Comparison of ENCODE assay signal across 18 cellular contexts in genomic region chr21:22855581-22855980, GRCh38.
"Had no signal": no experiment of that assay in that cellular context is flagged by ENCODE, and none has a peak within 500 bp of the region (broad histone marks: within the 10 kb centered on the region; RNA-seq: fewer than 3 reads in every experiment).

No MANE protein-coding gene starts in this region.

- H3K4me1 ChIP-seq: body of pancreas, colonic mucosa, esophagus muscularis mucosa, spleen, upper lobe of right lung had no signal

- H3K4me3 ChIP-seq: body of pancreas, colonic mucosa, esophagus muscularis mucosa, lung, spleen, upper lobe of right lung had no signal

- FAIRE-seq: islet of Langerhans had no signal

- ATAC-seq: activated CD8-positive, alpha-beta T cell treated with anti-CD3 and anti-CD28 coated beads for 36 hours; activated T-helper 17 cell treated with anti-CD3 and anti-CD28 coated beads, Interleukin-2, amount 50 U/mL, for 72 hours; body of pancreas; stimulated activated naive B cell treated with anti-CD40 and anti-IgM and Interleukin-4, amounts not matched to agents 10 μg/mL and 1 μg/mL and 100 μg/mL, for 72 hours; T-cell; upper lobe of right lung had no signal

- DNase-seq: activated CD4-positive, alpha-beta T cell treated with anti-CD3 and anti-CD28 coated beads for 48 hours; activated CD4-positive, CD25-positive, alpha-beta regulatory T cell; activated CD8-positive, alpha-beta T cell treated with anti-CD3 and anti-CD28 coated beads for 36 hours; activated naive CD4-positive, alpha-beta T cell treated with Interleukin-2 at 50 U/mL for 16 hours; activated naive CD8-positive, alpha-beta T cell treated with anti-CD3 and anti-CD28 coated beads, Interleukin-2, amount 10 ng/mL, durations not matched to agents 7 days and 5 days; activated T-cell treated with anti-CD3 and anti-CD28 coated beads, Interleukin-2, amount 50 U/mL, for 1 hour; amygdala; body of pancreas; central memory CD4-positive, alpha-beta T cell; colonic mucosa; spleen; stimulated activated naive B cell treated with anti-CD40 and anti-IgM and Interleukin-4, amounts not matched to agents 10 μg/mL and 1 μg/mL and 100 μg/mL, for 72 hours; T-cell; upper lobe of right lung had no signal

- H3K36me3 ChIP-seq: colonic mucosa, esophagus muscularis mucosa, spleen, upper lobe of right lung had no signal

- H3K27ac ChIP-seq: body of pancreas, colonic mucosa, esophagus muscularis mucosa, spleen, upper lobe of right lung had no signal

- H3K27me3 ChIP-seq: body of pancreas, colonic mucosa, esophagus muscularis mucosa, spleen, upper lobe of right lung had no signal

- H3K9me3 ChIP-seq: body of pancreas, colonic mucosa, esophagus muscularis mucosa, spleen, upper lobe of right lung had no signal
